ENCODE assay signal across 1 cellular context in genomic region chr17:998111-998510, GRCh38.
TF ChIP-seq lines count a peak whose summit lies in the region.

No MANE protein-coding gene starts in this region.

TF ChIP-seq in endothelial cell of umbilical vein, 7 proteins besides CTCF, POLR2A, EP300 and RAD21 (continued from another document):
- TF ChIP-seq EZH2 (IDR thresholded peaks at IDR 0.05; ENCODE audit: borderline replicate concordance, low read depth, low read length, severe bottlenecking) (no peak), FOS (IDR thresholded peaks at IDR 0.05; ENCODE audit: borderline replicate concordance, insufficient read depth, low read length) (no peak)
